Comparison of ENCODE assay signal across 9 cellular contexts in genomic region chr2:225670111-225670974, GRCh38.
DNase-seq lines count a peak whose midpoint lies in the region; ATAC-seq, FAIRE-seq and TF ChIP-seq lines count a peak whose summit lies in the region.
"Had no signal": no experiment of that assay in that cellular context is flagged by ENCODE, and none has a peak within 500 bp of the region (broad histone marks: within the 10 kb centered on the region; RNA-seq: fewer than 3 reads in every experiment).

No MANE protein-coding gene starts in this region.

- TF ChIP-seq POLR2A in suprapubic skin (IDR thresholded peaks at IDR 0.05): no peak

- no peak overlapping the region for H3K27ac Mint-ChIP-seq in stimulated activated memory B cell treated with anti-CD40 and anti-IgM and Interleukin-4, amounts not matched to agents 10 μg/mL and 1 μg/mL and 100 μg/mL, for 72 hours

- H3K4me3 Mint-ChIP-seq in stimulated activated memory B cell treated with anti-CD40 and anti-IgM and Interleukin-4, amounts not matched to agents 10 μg/mL and 1 μg/mL and 100 μg/mL, for 72 hours: no peak overlapping the region

- no peaks in the 10 kb centered on the region for H3K27me3 Mint-ChIP-seq in stimulated activated memory B cell treated with anti-CD40 and anti-IgM and Interleukin-4, amounts not matched to agents 10 μg/mL and 1 μg/mL and 100 μg/mL, for 72 hours

- no peak for TF ChIP-seq EP300 in suprapubic skin (IDR thresholded peaks at IDR 0.05)

- no peak overlapping the region for H3K27ac ChIP-seq in suprapubic skin

- DNase-seq in AG08395 (ENCODE audit: low spot score) (peak; percentile 46), HT1080 (ENCODE audit: low read depth) (peak; percentile 37), amniotic epithelial cell (ENCODE audit: low read depth) (peak; percentile 60), left kidney (ENCODE audit: low read depth, low spot score) (peak; percentile 67), urothelium cell line (ENCODE audit: low spot score) (no peak), NCI-H526 treated with DMSO at 0.1 percent for 48 hours (lab: John Stamatoyannopoulos, UW) (no peak), suprapubic skin (ENCODE audit: low spot score in 2 of 2) (no peak)
- DNase-seq: activated CD4-positive, CD25-positive, alpha-beta regulatory T cell had no signal

- ATAC-seq in stimulated activated memory B cell treated with anti-CD40 and anti-IgM and Interleukin-4, amounts not matched to agents 10 μg/mL and 1 μg/mL and 100 μg/mL, for 72 hours: no peak

- H3K36me3 ChIP-seq in suprapubic skin: no peaks in the 10 kb centered on the region

- H3K4me1 ChIP-seq in suprapubic skin: no peaks in the 10 kb centered on the region

- no peaks in the 10 kb centered on the region for H3K36me3 Mint-ChIP-seq in stimulated activated memory B cell treated with anti-CD40 and anti-IgM and Interleukin-4, amounts not matched to agents 10 μg/mL and 1 μg/mL and 100 μg/mL, for 72 hours

- 49% methylated on average over 4 of the region's 4 CpGs for WGBS in suprapubic skin

- H3K9me3 ChIP-seq in suprapubic skin: no peaks in the 10 kb centered on the region

- H3K4me1 Mint-ChIP-seq in stimulated activated memory B cell treated with anti-CD40 and anti-IgM and Interleukin-4, amounts not matched to agents 10 μg/mL and 1 μg/mL and 100 μg/mL, for 72 hours: no peaks in the 10 kb centered on the region

- TF ChIP-seq CTCF in suprapubic skin (IDR thresholded peaks at IDR 0.05): peak in 1 of 2 donors; percentile 17

- no peak for FAIRE-seq in urothelium cell line (lab: Jason Lieb, UNC)

- no peaks in the 10 kb centered on the region for H3K27me3 ChIP-seq in suprapubic skin

- H3K9me3 Mint-ChIP-seq in stimulated activated memory B cell treated with anti-CD40 and anti-IgM and Interleukin-4, amounts not matched to agents 10 μg/mL and 1 μg/mL and 100 μg/mL, for 72 hours: no peaks in the 10 kb centered on the region

- no peak overlapping the region for H3K4me3 ChIP-seq in suprapubic skin

Comparison
In these comparisons a context has a peak if more than half of its experiments do, and no peak if none do; other contexts are left out.
1. DNase-seq: peak in AG08395 (single experiment), HT1080 (single experiment), amniotic epithelial cell (single experiment) and left kidney (single experiment); none in urothelium cell line (single experiment), NCI-H526 treated with DMSO at 0.1 percent for 48 hours (single experiment) and suprapubic skin (0 of 2).